In genomic region chr6:111154981-111155380, GRCh38 we compare ENCODE assay signal across 29 cellular contexts.
DNase-seq lines count a peak whose midpoint lies in the region; FAIRE-seq and TF ChIP-seq lines count a peak whose summit lies in the region.
"Had no signal": no experiment of that assay in that cellular context is flagged by ENCODE, and none has a peak within 500 bp of the region (broad histone marks: within the 10 kb centered on the region; RNA-seq: fewer than 3 reads in every experiment).

No MANE protein-coding gene starts in this region.

- peaks cover 4% of the 10 kb centered on the region for H3K4me1 ChIP-seq in left ventricle myocardium inferior
- H3K4me1 ChIP-seq: lower lobe of right lung, right lobe of liver, testis had no signal

- H3K9me3 ChIP-seq in left ventricle myocardium inferior (replicated peaks), result peaks cover 3% of the 10 kb centered on the region
- H3K9me3 ChIP-seq: lower lobe of right lung, right lobe of liver, testis had no signal

- H3K4me1 Mint-ChIP-seq in activated CD4-positive, alpha-beta memory T cell treated with anti-CD3 and anti-CD28 coated beads for 36 hours (ENCODE audit: low read depth), result peaks cover 24% of the 10 kb centered on the region
- peaks cover 20% of the 10 kb centered on the region for H3K4me1 Mint-ChIP-seq in activated CD4-positive, alpha-beta memory T cell treated with anti-CD3 and anti-CD28 coated beads, Interleukin-2, amount 10 ng/mL, durations not matched to agents 7 days and 5 days
- H3K4me1 Mint-ChIP-seq in immature natural killer cell, result peaks cover 0 to 6% of the 10 kb centered on the region in 2 donors
- H3K4me1 Mint-ChIP-seq: B cell; nephron progenitor cell; stimulated activated memory B cell treated with anti-CD40 and anti-IgM and Interleukin-4, amounts not matched to agents 10 μg/mL and 1 μg/mL and 100 μg/mL, for 72 hours had no signal

- H3K36me3 Mint-ChIP-seq in activated CD4-positive, alpha-beta memory T cell treated with anti-CD3 and anti-CD28 coated beads for 36 hours, result peaks cover 2% of the 10 kb centered on the region
- peaks cover 5% of the 10 kb centered on the region for H3K36me3 Mint-ChIP-seq in activated CD4-positive, alpha-beta memory T cell treated with anti-CD3 and anti-CD28 coated beads, Interleukin-2, amount 10 ng/mL, durations not matched to agents 7 days and 5 days (ENCODE audit: low read depth)
- H3K36me3 Mint-ChIP-seq in immature natural killer cell, result no peaks in the 10 kb centered on the region
- H3K36me3 Mint-ChIP-seq: stimulated activated memory B cell treated with anti-CD40 and anti-IgM and Interleukin-4, amounts not matched to agents 10 μg/mL and 1 μg/mL and 100 μg/mL, for 72 hours had no signal

- H3K9me3 Mint-ChIP-seq in activated CD4-positive, alpha-beta memory T cell treated with anti-CD3 and anti-CD28 coated beads for 36 hours, result no peaks in the 10 kb centered on the region
- peaks cover 4% of the 10 kb centered on the region for H3K9me3 Mint-ChIP-seq in activated CD4-positive, alpha-beta memory T cell treated with anti-CD3 and anti-CD28 coated beads, Interleukin-2, amount 10 ng/mL, durations not matched to agents 7 days and 5 days
- peaks cover 0 to 4% (median 0%) of the 10 kb centered on the region in 6 donors for H3K9me3 Mint-ChIP-seq in immature natural killer cell
- H3K9me3 Mint-ChIP-seq: dendritic cell treated with granulocyte-macrophage colony-stimulating factor and Interleukin-4, amounts not matched to agents 40 ng/mL and 50 ng/mL, for 4 days had no signal

- peaks cover 6% of the 10 kb centered on the region for H3K27me3 Mint-ChIP-seq in activated CD4-positive, alpha-beta memory T cell treated with anti-CD3 and anti-CD28 coated beads for 36 hours
- H3K27me3 Mint-ChIP-seq in activated CD4-positive, alpha-beta memory T cell treated with anti-CD3 and anti-CD28 coated beads, Interleukin-2, amount 10 ng/mL, durations not matched to agents 7 days and 5 days, result peaks cover 21% of the 10 kb centered on the region
- H3K27me3 Mint-ChIP-seq in immature natural killer cell (ENCODE audit: low read depth in 3 of 3), result peaks cover 2 to 18% (median 3%) of the 10 kb centered on the region in 3 donors
- H3K27me3 Mint-ChIP-seq: dendritic cell treated with granulocyte-macrophage colony-stimulating factor and Interleukin-4, amounts not matched to agents 40 ng/mL and 50 ng/mL, for 4 days had no signal

- intact Hi-C loops in activated CD4-positive, alpha-beta memory T cell treated with anti-CD3 and anti-CD28 coated beads for 36 hours (cut with micrococcal nuclease), result no loop called here
- intact Hi-C loops in left ventricle myocardium inferior (cut with micrococcal nuclease), result no loop called here

- H3K27ac ChIP-seq in left ventricle myocardium inferior (replicated peaks), result no peak overlapping the region
- H3K27ac ChIP-seq: GM23248, lower lobe of right lung, right lobe of liver, testis, VCaP had no signal

- FAIRE-seq in bronchial epithelial cell (lab: Jason Lieb, UNC), result no peak
- FAIRE-seq: endometrium, GM18507, keratinocyte, urothelium cell line had no signal

- TF ChIP-seq CTCF in bronchial epithelial cell (IDR thresholded peaks at IDR 0.05; ENCODE audit: insufficient read depth, low read length, severe bottlenecking) (no peak), GM10266 (IDR thresholded peaks at IDR 0.05; ENCODE audit: control insufficient read depth, insufficient read depth, low read depth, missing control alignments) (no peak), left ventricle myocardium inferior (IDR thresholded peaks at IDR 0.05; ENCODE audit: borderline replicate concordance) (no peak)

- peaks cover 2% of the 10 kb centered on the region for H3K27me3 ChIP-seq in bronchial epithelial cell (ENCODE audit: control insufficient read depth, insufficient read depth, low read length)
- no peaks in the 10 kb centered on the region for H3K27me3 ChIP-seq in left ventricle myocardium inferior (ENCODE audit: low read depth)
- H3K27me3 ChIP-seq: right lobe of liver, testis had no signal

- CTCF ChIA-PET in activated CD4-positive, alpha-beta memory T cell treated with anti-CD3 and anti-CD28 coated beads for 36 hours (lab: Charles Lee), result no interaction called here
- CTCF ChIA-PET in activated CD4-positive, alpha-beta memory T cell treated with anti-CD3 and anti-CD28 coated beads, Interleukin-2, amount 10 ng/mL, durations not matched to agents 7 days and 5 days (lab: Charles Lee), result interaction anchor here (0.7 kb wide), 1 partner anchor 113 kb away, joined by 4 read pairs; no protein-coding TSS in a partner anchor

- peak; percentile 31 for DNase-seq in activated CD4-positive, alpha-beta memory T cell treated with anti-CD3 and anti-CD28 coated beads for 36 hours
- DNase-seq in activated CD4-positive, alpha-beta memory T cell treated with anti-CD3 and anti-CD28 coated beads, Interleukin-2, amount 10 ng/mL, durations not matched to agents 7 days and 5 days, result no peak
- DNase-seq in RKO (ENCODE audit: low spot score) (peak; percentile 36), bronchial epithelial cell (ENCODE audit: low read depth) (peak; percentile 18), immature natural killer cell (no peak), GM10266 (ENCODE audit: extremely low spot score) (no peak), left ventricle myocardium inferior (no peak)
- peak; percentile 2 for DNase-seq in stimulated activated CD4-positive, alpha-beta T cell treated with anti-CD3 and anti-CD28 coated beads, Interleukin-4, amount 100 ng/mL, for 1 hour
- DNase-seq: activated effector memory CD4-positive, alpha-beta T cell treated with anti-CD3 and anti-CD28 coated beads, Interleukin-2, amount 50 U/mL, for 16 hours; CD8-positive, alpha-beta memory T cell; central memory CD4-positive, alpha-beta T cell; GDM1; GM23248; lower lobe of right lung; MM.1S; NCI-H1417 treated with DMSO at 0.1 percent for 48 hours; NCI-H2081 treated with DMSO at 0.1 percent for 48 hours; NCI-H82; nephron progenitor cell; right lobe of liver; testis had no signal

- H3K4me3 ChIP-seq in bronchial epithelial cell (ENCODE audit: low read depth, low read length) (no peak overlapping the region), left ventricle myocardium inferior (no peak overlapping the region)
- H3K4me3 ChIP-seq: GM23248, lower lobe of right lung, right lobe of liver, testis had no signal

- H3K36me3 ChIP-seq in bronchial epithelial cell (ENCODE audit: control insufficient read depth, insufficient read depth, low read length), result no peaks in the 10 kb centered on the region
- no peaks in the 10 kb centered on the region for H3K36me3 ChIP-seq in left ventricle myocardium inferior
- H3K36me3 ChIP-seq: lower lobe of right lung, right lobe of liver had no signal

- H3K27ac Mint-ChIP-seq in activated CD4-positive, alpha-beta memory T cell treated with anti-CD3 and anti-CD28 coated beads for 36 hours, result no peak overlapping the region
- H3K27ac Mint-ChIP-seq in activated CD4-positive, alpha-beta memory T cell treated with anti-CD3 and anti-CD28 coated beads, Interleukin-2, amount 10 ng/mL, durations not matched to agents 7 days and 5 days, result no peak overlapping the region
- no peak overlapping the region for H3K27ac Mint-ChIP-seq in immature natural killer cell
- H3K27ac Mint-ChIP-seq: B cell; CD8-positive, alpha-beta memory T cell; dendritic cell treated with granulocyte-macrophage colony-stimulating factor and Interleukin-4, amounts not matched to agents 40 ng/mL and 50 ng/mL, for 4 days; nephron progenitor cell; stimulated activated memory B cell treated with anti-CD40 and anti-IgM and Interleukin-4, amounts not matched to agents 10 μg/mL and 1 μg/mL and 100 μg/mL, for 72 hours had no signal

- POLR2A ChIA-PET in activated CD4-positive, alpha-beta memory T cell treated with anti-CD3 and anti-CD28 coated beads for 36 hours (lab: Charles Lee), result no interaction called here
- POLR2A ChIA-PET in activated CD4-positive, alpha-beta memory T cell treated with anti-CD3 and anti-CD28 coated beads, Interleukin-2, amount 10 ng/mL, durations not matched to agents 7 days and 5 days (lab: Charles Lee), result interaction anchor here (0.6 kb wide), 1 partner anchor 39 kb away, joined by 3 read pairs; no protein-coding TSS in a partner anchor

- H3K4me3 Mint-ChIP-seq in activated CD4-positive, alpha-beta memory T cell treated with anti-CD3 and anti-CD28 coated beads for 36 hours, result no peak overlapping the region
- no peak overlapping the region for H3K4me3 Mint-ChIP-seq in activated CD4-positive, alpha-beta memory T cell treated with anti-CD3 and anti-CD28 coated beads, Interleukin-2, amount 10 ng/mL, durations not matched to agents 7 days and 5 days
- H3K4me3 Mint-ChIP-seq in immature natural killer cell, result no peak overlapping the region
- H3K4me3 Mint-ChIP-seq: B cell; CD8-positive, alpha-beta memory T cell; dendritic cell treated with granulocyte-macrophage colony-stimulating factor and Interleukin-4, amounts not matched to agents 40 ng/mL and 50 ng/mL, for 4 days; nephron progenitor cell; stimulated activated memory B cell treated with anti-CD40 and anti-IgM and Interleukin-4, amounts not matched to agents 10 μg/mL and 1 μg/mL and 100 μg/mL, for 72 hours had no signal

Comparison
In these comparisons a context has a peak if more than half of its experiments do, and no peak if none do; other contexts are left out.
1. DNase-seq: peak in activated CD4-positive, alpha-beta memory T cell treated with anti-CD3 and anti-CD28 coated beads for 36 hours (single experiment), RKO (single experiment), bronchial epithelial cell (single experiment) and stimulated activated CD4-positive, alpha-beta T cell treated with anti-CD3 and anti-CD28 coated beads, Interleukin-4, amount 100 ng/mL, for 1 hour (single experiment); none in activated CD4-positive, alpha-beta memory T cell treated with anti-CD3 and anti-CD28 coated beads, Interleukin-2, amount 10 ng/mL, durations not matched to agents 7 days and 5 days (single experiment), immature natural killer cell (0 of 3), GM10266 (single experiment) and left ventricle myocardium inferior (single experiment).